In the genomic region with DNA sequence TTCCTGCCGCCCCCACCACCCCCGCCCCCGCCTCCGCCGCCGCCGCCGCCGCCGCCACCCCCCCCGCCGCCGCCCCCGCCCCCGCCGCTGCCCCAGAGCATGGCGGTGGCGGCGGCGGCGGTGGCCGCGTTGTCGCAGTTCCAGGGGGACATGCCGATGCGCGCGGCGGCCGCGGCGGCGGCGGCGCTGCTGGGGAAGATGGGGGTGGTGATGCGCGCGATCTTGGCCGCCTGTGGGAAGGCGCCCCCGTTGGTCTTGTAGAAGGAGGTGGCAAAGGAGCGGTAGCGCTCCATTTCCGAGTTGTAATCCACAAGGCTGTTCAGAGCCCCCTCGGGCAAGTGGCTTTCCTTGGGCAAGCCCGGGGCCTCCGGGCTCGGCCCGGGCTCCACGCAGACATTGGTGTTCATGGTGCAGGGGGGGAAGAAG, we compare ENCODE assay signal across 7 cellular contexts. TPM values are rescaled to one million over a fixed set of nuclear protein-coding genes. Genes with fewer than 3 reads are reported as not detected.
DNase-seq lines count a peak whose midpoint lies in the region; ATAC-seq, FAIRE-seq and TF ChIP-seq lines count a peak whose summit lies in the region.

No MANE protein-coding gene starts in this region.

- no peak overlapping the region for H3K23ac ChIP-seq in IMR-90 (ENCODE audit: low read depth, low read length)

- H2BK15ac ChIP-seq in IMR-90 (ENCODE audit: low read depth, low read length) = no peak overlapping the region

- no peaks in the 10 kb centered on the region for H3K9me1 ChIP-seq in IMR-90 (ENCODE audit: insufficient read depth, low read length)
- H3K9me1 ChIP-seq in endothelial cell of umbilical vein (replicated peaks; ENCODE audit: control insufficient read depth, extremely low read depth, insufficient read depth, low read length) = no peaks in the 10 kb centered on the region

- ATAC-seq in GM21528 (IDR thresholded peaks at IDR 0.05; ENCODE audit: low FRiP score, unreplicated experiment) (peak; percentile 28), IMR-90 (ENCODE audit: low read depth) (peak; percentile 53)

- dilution Hi-C loops in IMR-90 (cut with HindIII; ENCODE audit: low sequenced_read_pairs, unreplicated experiment) = no loop called here
- dilution Hi-C loops in endothelial cell of umbilical vein (cut with MboI; ENCODE audit: extremely low pct_ligation_motif_present, low sequenced_read_pairs) = no loop called here

- WGBS in IMR-90 (ENCODE audit: extremely low coverage in 2 of 2, insufficient read length in 1 of 2), 2 experiments = no CpG with 5 or more reads among the region's 50 CpGs

- no peak overlapping the region for H2BK120ac ChIP-seq in IMR-90 (ENCODE audit: low read depth, low read length)

- no peak overlapping the region for H2AK9ac ChIP-seq in IMR-90 (replicated peaks; ENCODE audit: low read depth, low read length, poor library complexity)

- BruUV-seq in IMR-90 (replicated peaks; lab: Mats Ljungman, UMichigan) (no TSS peak), endothelial cell of umbilical vein (replicated peaks; lab: Mats Ljungman, UMichigan) (no TSS peak)

- H2AFZ ChIP-seq in IMR-90 (replicated peaks; ENCODE audit: low read length, poor library complexity) = peak overlapping the region; percentile 89
- peak overlapping the region; percentile 88 for H2AFZ ChIP-seq in endothelial cell of umbilical vein (ENCODE audit: low read depth, low read length)

- CTCF ChIA-PET in IMR-90 (lab: Yijun Ruan, JAX) (no interaction called here), endothelial cell of umbilical vein (lab: Charles Lee) (no interaction called here)

- H2AK5ac ChIP-seq in IMR-90 (ENCODE audit: low read depth, low read length) = no peak overlapping the region

- H3K27me3 ChIP-seq in IMR-90 (ENCODE audit: control insufficient read depth, insufficient read depth, low read length) = peaks cover 12% of the 10 kb centered on the region
- H3K27me3 ChIP-seq in endothelial cell of umbilical vein (ENCODE audit: control insufficient read depth in 2 of 2, insufficient read depth in 2 of 2, low read length in 2 of 2) = peaks cover 9 to 39% of the 10 kb centered on the region in 2 experiments
- H3K27me3 ChIP-seq in muscle layer of colon (ENCODE audit: control insufficient read depth in 1 of 2, insufficient read depth in 2 of 2, low read length in 2 of 2) = no peaks in the 10 kb centered on the region
- H3K27me3 ChIP-seq in uterus = no peaks in the 10 kb centered on the region

- H3K4me2 ChIP-seq in IMR-90 (ENCODE audit: low read depth, low read length) (peak overlapping the region; percentile 88), endothelial cell of umbilical vein (ENCODE audit: insufficient read depth, low read length) (peak overlapping the region; percentile 70)

- no peak overlapping the region for H2BK5ac ChIP-seq in IMR-90 (ENCODE audit: low read depth, low read length, poor library complexity, severe bottlenecking)

- TF ChIP-seq POLR2A in GM10847 (IDR thresholded peaks at IDR 0.05; ENCODE audit: extremely low read depth, insufficient read length) (peak; percentile 15), IMR-90 (IDR thresholded peaks at IDR 0.05; ENCODE audit: low read depth, low read length) (no peak), endothelial cell of umbilical vein (IDR thresholded peaks at IDR 0.05; ENCODE audit: low read depth, low read length) (no peak), uterus (IDR thresholded peaks at IDR 0.05) (no peak)

- POLR2A ChIA-PET in IMR-90 (lab: Charles Lee; ENCODE audit: unreplicated experiment) = no interaction called here
- POLR2A ChIA-PET in endothelial cell of umbilical vein (lab: Charles Lee) = no interaction called here

- H3K4ac ChIP-seq in IMR-90 (ENCODE audit: low read depth, low read length) = no peak overlapping the region

- H3K4me1 ChIP-seq in IMR-90 (ENCODE audit: control insufficient read depth, insufficient read depth, low read length) (no peaks in the 10 kb centered on the region), endothelial cell of umbilical vein (ENCODE audit: control insufficient read depth, extremely low read depth, insufficient read depth, low read length) (peaks cover 11% of the 10 kb centered on the region), muscle layer of colon (ENCODE audit: insufficient read depth, low read length) (peaks cover 11% of the 10 kb centered on the region), uterus (no peaks in the 10 kb centered on the region)

- H3K9ac ChIP-seq in IMR-90 (ENCODE audit: low read depth, low read length) (no peak overlapping the region), endothelial cell of umbilical vein (replicated peaks; ENCODE audit: extremely low read depth, insufficient read depth, low read length) (no peak overlapping the region), muscle layer of colon (ENCODE audit: low read length) (no peak overlapping the region)

- no peak overlapping the region for H3K18ac ChIP-seq in IMR-90 (ENCODE audit: low read depth, low read length)

- H3K4me3 ChIP-seq in IMR-90 (ENCODE audit: insufficient read depth, low read depth, low read length) (peak overlapping the region; percentile 52), endothelial cell of umbilical vein (replicated peaks in 1 of 3; ENCODE audit: insufficient read depth in 1 of 3, low read depth in 1 of 3, low read length in 3 of 3) (peak overlapping the region; percentile 27 to 50 (median 40)), muscle layer of colon (ENCODE audit: low read depth in 1 of 2, low read length in 2 of 2) (peak overlapping the region; percentile 60 to 63), uterus (peak overlapping the region; percentile 49 to 71)

- TF ChIP-seq CTCF in IMR-90 (conservative IDR thresholded peaks at IDR 0.05; ENCODE audit: low read depth, low read length) (no peak), endothelial cell of umbilical vein (IDR thresholded peaks at IDR 0.05; ENCODE audit: extremely low read depth in 1 of 2, insufficient read depth in 1 of 2, low read depth in 1 of 2, low read length in 2 of 2) (no peak), uterus (IDR thresholded peaks at IDR 0.05) (no peak)

- no peaks in the 10 kb centered on the region for H3K9me3 ChIP-seq in IMR-90 (ENCODE audit: control insufficient read depth, insufficient read depth, low read length)
- H3K9me3 ChIP-seq in endothelial cell of umbilical vein (replicated peaks; ENCODE audit: control insufficient read depth, insufficient read depth, low read length) = no peaks in the 10 kb centered on the region
- no peaks in the 10 kb centered on the region for H3K9me3 ChIP-seq in muscle layer of colon (ENCODE audit: low read length)
- H3K9me3 ChIP-seq in uterus = no peaks in the 10 kb centered on the region

- intact Hi-C loops in IMR-90 (cut with micrococcal nuclease) (no loop called here), endothelial cell of umbilical vein (cut with micrococcal nuclease) (no loop called here), uterus (cut with DNase I; ENCODE audit: low total_unique reads) (no loop called here)

- in situ Hi-C loops in IMR-90 (cut with MboI; ENCODE audit: low sequenced_read_pairs) = no loop called here

- H4K91ac ChIP-seq in IMR-90 (ENCODE audit: insufficient read depth, low read depth, low read length) = no peak overlapping the region

- H2BK20ac ChIP-seq in IMR-90 (ENCODE audit: low read depth, low read length) = no peak overlapping the region

- H4K8ac ChIP-seq in IMR-90 (ENCODE audit: low read depth in 2 of 2, low read length in 2 of 2) = no peak overlapping the region

- H3K56ac ChIP-seq in IMR-90 (ENCODE audit: extremely low read depth, insufficient read depth, low read length) = no peak overlapping the region

- H3K14ac ChIP-seq in IMR-90 (replicated peaks; ENCODE audit: low read depth, low read length) = no peak overlapping the region

- H3K79me2 ChIP-seq in endothelial cell of umbilical vein (ENCODE audit: control insufficient read depth, insufficient read depth, low read length) = no peaks in the 10 kb centered on the region

- TF ChIP-seq RAD21 in IMR-90 (IDR thresholded peaks at IDR 0.05; ENCODE audit: low read length) = no peak

- no peak overlapping the region for H3K27ac ChIP-seq in IMR-90 (ENCODE audit: insufficient read depth, low read length)
- no peak overlapping the region for H3K27ac ChIP-seq in endothelial cell of umbilical vein (ENCODE audit: insufficient read depth, low read depth, low read length)
- peak overlapping the region; percentile 89 for H3K27ac ChIP-seq in muscle layer of colon (ENCODE audit: low read depth, low read length)
- H3K27ac ChIP-seq in uterus = peak overlapping the region; percentile 58 to 82

- H3K79me1 ChIP-seq in IMR-90 (ENCODE audit: low read depth in 1 of 2, low read length in 2 of 2) = no peaks in the 10 kb centered on the region

- H3K36me3 ChIP-seq in IMR-90 (ENCODE audit: control insufficient read depth, insufficient read depth, low read length) = no peaks in the 10 kb centered on the region
- no peaks in the 10 kb centered on the region for H3K36me3 ChIP-seq in endothelial cell of umbilical vein (ENCODE audit: control insufficient read depth in 2 of 2, extremely low read depth in 1 of 2, insufficient read depth in 2 of 2, low read length in 2 of 2)
- H3K36me3 ChIP-seq in muscle layer of colon (ENCODE audit: insufficient read depth, low read length) = no peaks in the 10 kb centered on the region
- H3K36me3 ChIP-seq in uterus = no peaks in the 10 kb centered on the region

- no peaks in the 10 kb centered on the region for H4K20me1 ChIP-seq in IMR-90 (ENCODE audit: insufficient read depth, low read length)
- H4K20me1 ChIP-seq in endothelial cell of umbilical vein (replicated peaks; ENCODE audit: control insufficient read depth, extremely low read depth, insufficient read depth, low read length) = no peaks in the 10 kb centered on the region

- no peak overlapping the region for H4K5ac ChIP-seq in IMR-90 (ENCODE audit: low read depth, low read length)

- no peak for FAIRE-seq in endothelial cell of umbilical vein (lab: Jason Lieb, UNC)

- DNase-seq in IMR-90 (no peak), endothelial cell of umbilical vein (ENCODE audit: low read depth, low spot score) (no peak), uterus (peak; percentile 27 to 34)
- peak; percentile 5 to 19 for DNase-seq in activated CD4-positive, alpha-beta T cell treated with anti-CD3 and anti-CD28 coated beads, Interleukin-2, amount 50 U/mL, for 48 hours

RNA-seq across cellular contexts. Expression of a gene that starts 3.3 kb away (rescaled TPM):
- total RNA-seq in IMR-90 (2012; rRNA removed) = under 0.01 TPM in 1 of 2 replicates, not detected in the other
- polyA plus RNA-seq in IMR-90 (2012; rRNA removed) = not detected in 2 replicates
- polyA plus RNA-seq in IMR-90 (2012; cell fraction: cytosol; rRNA removed) = not detected in 2 replicates
- not detected in 2 replicates for polyA plus RNA-seq in IMR-90 (2012; cell fraction: nucleus; rRNA removed; ENCODE audit: low replicate concordance)
- not detected in 2 replicates for total RNA-seq in endothelial cell of umbilical vein
- not detected in 2 replicates for polyA plus RNA-seq in endothelial cell of umbilical vein
- polyA plus RNA-seq in endothelial cell of umbilical vein (2011; cell fraction: cytosol; rRNA removed) = not detected in 2 replicates
- polyA plus RNA-seq in endothelial cell of umbilical vein (2011; cell fraction: nucleus; rRNA removed) = not detected in 2 replicates
- not detected in 2 replicates for polyA plus RNA-seq in endothelial cell of umbilical vein (2012)
- not detected in 2 replicates for polyA minus RNA-seq in endothelial cell of umbilical vein
- not detected for polyA minus RNA-seq in endothelial cell of umbilical vein (2011; cell fraction: cytosol; rRNA and poly(A)+ RNA removed)
- polyA minus RNA-seq in endothelial cell of umbilical vein (2011; cell fraction: nucleus; rRNA and poly(A)+ RNA removed) = not detected in 2 replicates
- total RNA-seq in uterus = 1 to 10 TPM in 3 of 4 donors, under 1 TPM in 1; 0.51 to 3.8 (median 2.0) TPM

Comparison
In these comparisons a context has a peak if more than half of its experiments do, and no peak if none do; other contexts are left out.
1. DNase-seq: peak in activated CD4-positive, alpha-beta T cell treated with anti-CD3 and anti-CD28 coated beads, Interleukin-2, amount 50 U/mL, for 48 hours (2 of 2) and uterus (2 of 2); none in IMR-90 (single experiment) and endothelial cell of umbilical vein (single experiment).
2. H3K27ac ChIP-seq: peak in muscle layer of colon (single experiment) and uterus (2 of 2); none in IMR-90 (single experiment) and endothelial cell of umbilical vein (single experiment).
3. Peak in every context shown above with its lines, with median percentiles within 50 percentile points of each other: H3K4me3 ChIP-seq.